ENCODE assay signal across 23 cellular contexts in the genomic region with DNA sequence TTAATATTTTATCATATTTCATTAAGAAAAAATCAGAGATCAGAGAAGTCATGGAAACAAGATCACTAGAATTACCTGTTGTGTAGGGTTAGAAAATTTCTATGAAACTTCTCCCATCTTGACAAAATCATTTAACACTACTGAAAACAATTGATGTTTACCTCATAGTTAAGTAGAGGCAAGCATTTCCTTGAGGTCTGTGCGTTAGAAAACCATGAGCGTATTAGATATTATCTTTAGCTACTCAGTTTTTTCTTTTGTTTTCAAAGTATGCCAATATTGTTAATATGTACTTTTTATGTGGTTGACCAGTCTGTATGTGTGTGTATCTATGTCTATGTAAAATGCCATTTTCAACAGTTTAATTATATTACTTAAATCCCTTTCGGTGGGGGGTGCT.
"Had no signal": no experiment of that assay in that cellular context is flagged by ENCODE, and none has a peak within 500 bp of the region (broad histone marks: within the 10 kb centered on the region; RNA-seq: fewer than 3 reads in every experiment).

No MANE protein-coding gene starts in this region.

- DNase-seq: activated CD4-positive, alpha-beta T cell treated with anti-CD3 and anti-CD28 coated beads, Interleukin-2, amount 50 U/mL, for 48 hours; activated CD4-positive, CD25-positive, alpha-beta regulatory T cell treated with anti-CD3 and anti-CD28 coated beads, Interleukin-2, amount 50 U/mL, for 72 hours; activated gamma-delta T cell; activated T-cell treated with anti-CD3 and anti-CD28 coated beads, Interleukin-2, amount 50 U/mL, for 1 hour; body of pancreas; effector CD4-positive, alpha-beta T cell; erythroblast; foreskin fibroblast; heart right ventricle; left cardiac atrium; ovary; spleen; stimulated activated CD4-positive, alpha-beta T cell treated with anti-CD3 and anti-CD28 coated beads, Interleukin-4, amount 100 ng/mL, for 1 hour; stimulated activated naive CD4-positive, alpha-beta T cell; testis; trophoblast cell; uterus; WERI-Rb-1 had no signal

- ATAC-seq: body of pancreas, heart right ventricle, left cardiac atrium had no signal

- H3K4me3 ChIP-seq: body of pancreas, cardiac muscle cell, heart right ventricle, ovary, prostate gland, spleen, testis, uterus had no signal

- H3K9me3 Mint-ChIP-seq: dendritic cell treated with granulocyte-macrophage colony-stimulating factor and Interleukin-4, amounts not matched to agents 40 ng/mL and 50 ng/mL, for 4 days; nephron had no signal

- H3K4me3 Mint-ChIP-seq: dendritic cell treated with granulocyte-macrophage colony-stimulating factor and Interleukin-4, amounts not matched to agents 40 ng/mL and 50 ng/mL, for 4 days; nephron had no signal

- H3K9me3 ChIP-seq: body of pancreas, neutrophil, ovary, prostate gland, spleen, testis, uterus had no signal

- H3K27me3 Mint-ChIP-seq: dendritic cell treated with granulocyte-macrophage colony-stimulating factor and Interleukin-4, amounts not matched to agents 40 ng/mL and 50 ng/mL, for 4 days had no signal

- H3K36me3 ChIP-seq: cardiac muscle cell, heart right ventricle, neutrophil, ovary, prostate gland, spleen, uterus, WERI-Rb-1 had no signal

- H3K4me1 Mint-ChIP-seq: nephron had no signal

- H3K27ac ChIP-seq: body of pancreas, cardiac muscle cell, heart right ventricle, neutrophil, ovary, prostate gland, spleen, testis, uterus, WERI-Rb-1 had no signal

- H3K27me3 ChIP-seq: body of pancreas, cardiac muscle cell, heart right ventricle, neutrophil, ovary, spleen, testis, uterus had no signal

- H3K27ac Mint-ChIP-seq: dendritic cell treated with granulocyte-macrophage colony-stimulating factor and Interleukin-4, amounts not matched to agents 40 ng/mL and 50 ng/mL, for 4 days; nephron had no signal

- H3K4me1 ChIP-seq: body of pancreas, heart right ventricle, prostate gland, spleen, testis, uterus had no signal
